18 cellular contexts compared by ENCODE assay signal in genomic region chr2:115174651-115175050, GRCh38.
DNase-seq lines count a peak whose midpoint lies in the region; ATAC-seq and TF ChIP-seq lines count a peak whose summit lies in the region.
"Had no signal": no experiment of that assay in that cellular context is flagged by ENCODE, and none has a peak within 500 bp of the region (broad histone marks: within the 10 kb centered on the region; RNA-seq: fewer than 3 reads in every experiment).

No MANE protein-coding gene starts in this region.

- H2AK5ac ChIP-seq in trophoblast cell (ENCODE audit: low read length) = no peak overlapping the region

- no peaks in the 10 kb centered on the region for H3K79me1 ChIP-seq in trophoblast cell (ENCODE audit: low read length)

- H4K12ac ChIP-seq in trophoblast cell (ENCODE audit: low read depth, low read length) = no peak overlapping the region

- no peak overlapping the region for H2BK120ac ChIP-seq in trophoblast cell (ENCODE audit: insufficient read depth, low read length, poor library complexity)

- no peak overlapping the region for H3K4me2 ChIP-seq in trophoblast cell (ENCODE audit: low read length)
- H3K4me2 ChIP-seq: A549; BLaER1 treated with 17β-estradiol and CSF1 and Interleukin-3, amounts not matched to agents 10 nM and 100 nM had no signal

- no peak overlapping the region for H4K8ac ChIP-seq in trophoblast cell (ENCODE audit: low read depth, low read length)

- no peaks in the 10 kb centered on the region for H3K9me3 ChIP-seq in body of pancreas
- H3K9me3 ChIP-seq in trophoblast cell (ENCODE audit: insufficient read depth, low read depth, low read length) = no peaks in the 10 kb centered on the region
- H3K9me3 ChIP-seq: A549; BLaER1 treated with 17β-estradiol and CSF1 and Interleukin-3, amounts not matched to agents 10 nM and 100 nM; Caco-2 had no signal

- no peaks in the 10 kb centered on the region for H3K79me2 ChIP-seq in trophoblast cell (ENCODE audit: control insufficient read depth, insufficient read depth, low read length, poor library complexity)

- H3K27me3 ChIP-seq in body of pancreas (no peaks in the 10 kb centered on the region), trophoblast cell (ENCODE audit: insufficient read depth, low read length) (no peaks in the 10 kb centered on the region)
- H3K27me3 ChIP-seq: BLaER1 treated with 17β-estradiol and CSF1 and Interleukin-3, amounts not matched to agents 10 nM and 100 nM had no signal

- no peak overlapping the region for H4K91ac ChIP-seq in trophoblast cell (ENCODE audit: low read depth, low read length)

- H3K23ac ChIP-seq in trophoblast cell (ENCODE audit: low read length) = no peak overlapping the region

- no peak overlapping the region for H3K14ac ChIP-seq in trophoblast cell (ENCODE audit: low read length)

- TF ChIP-seq CTCF in body of pancreas (IDR thresholded peaks at IDR 0.05) = no peak

- intact Hi-C loops in body of pancreas (cut with DNase I) = no loop called here

- TF ChIP-seq POLR2A in body of pancreas (IDR thresholded peaks at IDR 0.05) = no peak

- H3K27ac ChIP-seq in body of pancreas = peak overlapping the region in 1 of 4 donors; percentile 20
- H3K27ac ChIP-seq in trophoblast cell (ENCODE audit: low read depth, low read length) = no peak overlapping the region
- H3K27ac ChIP-seq: 22Rv1; A549; BLaER1 treated with 17β-estradiol and CSF1 and Interleukin-3, amounts not matched to agents 10 nM and 100 nM; C4-2B had no signal

- H3K4me3 ChIP-seq in body of pancreas (no peak overlapping the region), trophoblast cell (ENCODE audit: low read depth, low read length) (no peak overlapping the region)
- H3K4me3 ChIP-seq: A549; BLaER1 treated with 17β-estradiol and CSF1 and Interleukin-3, amounts not matched to agents 10 nM and 100 nM; GM12878 had no signal

- H2AFZ ChIP-seq in trophoblast cell (ENCODE audit: insufficient read depth, low read length, poor library complexity) = no peak overlapping the region

- H3K9ac ChIP-seq in trophoblast cell (ENCODE audit: low read length) = no peak overlapping the region
- H3K9ac ChIP-seq: BLaER1 treated with 17β-estradiol and CSF1 and Interleukin-3, amounts not matched to agents 10 nM and 100 nM had no signal

- H3K18ac ChIP-seq in trophoblast cell (ENCODE audit: low read length) = no peak overlapping the region

- no peak overlapping the region for H2BK12ac ChIP-seq in trophoblast cell (ENCODE audit: low read length)

- DNase-seq in DMS 273 (lab: John Stamatoyannopoulos, UW; ENCODE audit: unreplicated experiment) (peak; percentile 7), DMS 273 treated with DMSO at 0.1 percent for 48 hours (lab: John Stamatoyannopoulos, UW) (no peak), body of pancreas (peak; percentile 33 to 66 (median 42)), trophoblast cell (peak; percentile 20 to 49), activated T-cell treated with anti-CD3 and anti-CD28 coated beads for 4 hours (no peak), MV-4-11 (lab: John Stamatoyannopoulos, UW) (no peak)
- DNase-seq: AML-193; Caco-2; Calu3; CD4-positive, alpha-beta T cell; CD8-positive, alpha-beta T cell; DMS79 treated with DMSO at 0.1 percent for 48 hours; GDM1 had no signal

- no peak overlapping the region for H2BK5ac ChIP-seq in trophoblast cell (ENCODE audit: low read depth, low read length, poor library complexity)

- 32 to 33% methylated on average over 3 of the region's 3 CpGs for WGBS in body of pancreas, 2 donors
- WGBS in trophoblast cell (ENCODE audit: extremely low coverage, insufficient coverage, insufficient read length) = no CpG with 5 or more reads among the region's 3 CpGs

- H3K4me1 ChIP-seq in body of pancreas (peaks cover 20% of the 10 kb centered on the region), trophoblast cell (ENCODE audit: control insufficient read depth in 1 of 2, insufficient read depth in 2 of 2, low read length in 2 of 2) (no peaks in the 10 kb centered on the region)
- H3K4me1 ChIP-seq: A549; BLaER1 treated with 17β-estradiol and CSF1 and Interleukin-3, amounts not matched to agents 10 nM and 100 nM; Caco-2 had no signal

- H3K36me3 ChIP-seq in body of pancreas (replicated peaks in 1 of 2; ENCODE audit: insufficient read depth in 1 of 2, low read depth in 2 of 2) (no peaks in the 10 kb centered on the region), trophoblast cell (ENCODE audit: control insufficient read depth in 1 of 2, insufficient read depth in 2 of 2, low read length in 2 of 2) (no peaks in the 10 kb centered on the region)
- H3K36me3 ChIP-seq: BLaER1 treated with 17β-estradiol and CSF1 and Interleukin-3, amounts not matched to agents 10 nM and 100 nM had no signal

- ATAC-seq in body of pancreas = no peak
- ATAC-seq: A549; CD8-positive, alpha-beta T cell; GM12878 had no signal

- no peak overlapping the region for H3K4ac ChIP-seq in trophoblast cell (ENCODE audit: low read depth, low read length)

Comparison
In these comparisons a context has a peak if more than half of its experiments do, and no peak if none do; other contexts are left out.
1. DNase-seq: peak in DMS 273 (single experiment), body of pancreas (4 of 4) and trophoblast cell (2 of 2); none in DMS 273 treated with DMSO at 0.1 percent for 48 hours (single experiment), activated T-cell treated with anti-CD3 and anti-CD28 coated beads for 4 hours (single experiment) and MV-4-11 (single experiment).